In the genomic region with DNA sequence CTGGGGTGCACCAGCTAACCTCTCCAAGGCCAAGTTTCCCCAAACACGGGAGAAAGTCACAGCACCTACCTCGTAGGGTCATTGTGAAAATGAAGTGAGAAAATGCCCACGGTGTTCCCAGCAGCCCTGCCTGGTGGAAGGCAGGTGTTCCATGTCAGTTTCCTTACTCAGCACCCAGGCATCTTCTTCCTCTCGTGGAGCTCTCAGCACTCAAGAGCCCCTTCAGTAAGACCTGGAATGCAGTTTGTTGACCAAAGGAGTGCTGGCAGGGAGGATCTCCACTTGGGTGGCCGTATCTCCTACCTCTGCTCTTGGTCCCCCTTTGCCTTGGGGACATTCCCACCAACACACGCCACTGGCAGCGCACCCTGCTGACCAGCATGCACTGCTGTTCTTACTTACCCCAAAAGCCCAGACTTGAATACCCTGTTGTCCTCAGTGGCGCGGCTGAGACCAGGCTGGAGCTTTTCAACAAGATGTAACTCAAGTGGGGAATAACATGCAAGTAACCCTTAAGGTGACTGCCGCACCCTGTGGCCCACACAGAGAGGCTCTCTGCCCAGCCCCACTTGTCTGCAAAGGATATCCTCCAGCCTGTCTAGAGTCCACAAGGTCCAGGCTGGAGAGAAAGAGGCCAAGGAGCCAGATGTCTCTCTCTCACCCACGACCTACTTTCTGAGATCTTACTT, we compare ENCODE assay signal across 32 cellular contexts.
"Had no signal": no experiment of that assay in that cellular context is flagged by ENCODE, and none has a peak within 500 bp of the region (broad histone marks: within the 10 kb centered on the region; RNA-seq: fewer than 3 reads in every experiment).

No MANE protein-coding gene starts in this region.

- H3K4me1 ChIP-seq: adrenal gland, colonic mucosa, gastrocnemius medialis, heart left ventricle had no signal

- H3K4me3 ChIP-seq: adrenal gland, body of pancreas, cardiac muscle cell, colonic mucosa, gastrocnemius medialis, heart left ventricle had no signal

- H3K27ac ChIP-seq: adrenal gland, body of pancreas, cardiac muscle cell, colonic mucosa, epithelial cell of prostate, foreskin keratinocyte, gastrocnemius medialis, heart left ventricle had no signal

- H3K36me3 ChIP-seq: adrenal gland, cardiac muscle cell, colonic mucosa, gastrocnemius medialis, heart left ventricle had no signal

- ATAC-seq: activated CD4-positive, alpha-beta T cell treated with anti-CD3 and anti-CD28 coated beads for 36 hours; activated CD8-positive, alpha-beta memory T cell treated with anti-CD3 and anti-CD28 coated beads, Interleukin-2, amount 10 ng/mL, durations not matched to agents 7 days and 5 days; activated CD8-positive, alpha-beta T cell treated with anti-CD3 and anti-CD28 coated beads, Interleukin-2, amount 10 ng/mL, durations not matched to agents 7 days and 5 days; activated naive CD8-positive, alpha-beta T cell treated with anti-CD3 and anti-CD28 coated beads, Interleukin-2, amount 50 U/mL, for 24 hours; body of pancreas; esophagus mucosa; foreskin keratinocyte; gastrocnemius medialis; heart left ventricle; T-helper 17 cell had no signal

- H3K9me3 ChIP-seq: adrenal gland, body of pancreas, colonic mucosa, gastrocnemius medialis, heart left ventricle had no signal

- DNase-seq: activated CD4-positive, alpha-beta memory T cell treated with anti-CD3 and anti-CD28 coated beads for 36 hours; activated CD4-positive, alpha-beta T cell treated with anti-CD3 and anti-CD28 coated beads for 36 hours; activated CD4-positive, alpha-beta T cell treated with anti-CD3 and anti-CD28 coated beads, Interleukin-2, amount 10 ng/mL, durations not matched to agents 24 days and 14 days; activated CD4-positive, CD25-positive, alpha-beta regulatory T cell; activated CD4-positive, CD25-positive, alpha-beta regulatory T cell treated with anti-CD3 and anti-CD28 coated beads, Interleukin-2, amount 50 U/mL, for 72 hours; activated CD8-positive, alpha-beta memory T cell treated with anti-CD3 and anti-CD28 coated beads, Interleukin-2, amount 10 ng/mL, durations not matched to agents 7 days and 5 days; activated CD8-positive, alpha-beta memory T cell treated with anti-CD3 and anti-CD28 coated beads, Interleukin-2, amount 50 U/mL, for 4 hours; activated CD8-positive, alpha-beta T cell treated with anti-CD3 and anti-CD28 coated beads, Interleukin-2, amount 10 ng/mL, durations not matched to agents 7 days and 5 days; activated effector memory CD4-positive, alpha-beta T cell treated with anti-CD3 and anti-CD28 coated beads, Interleukin-2, amount 50 U/mL, for 16 hours; activated naive CD4-positive, alpha-beta T cell treated with anti-CD3 and anti-CD28 coated beads for 36 hours; activated naive CD8-positive, alpha-beta T cell treated with anti-CD3 and anti-CD28 coated beads for 36 hours; activated naive CD8-positive, alpha-beta T cell treated with anti-CD3 and anti-CD28 coated beads, Interleukin-2, amount 50 U/mL, for 24 hours; activated T-cell treated with anti-CD3 and anti-CD28 coated beads, Interleukin-2, amount 50 U/mL, for 1 hour; activated T-cell treated with anti-CD3 and anti-CD28 coated beads, Interleukin-2, amount 50 U/mL, for 48 hours; adrenal gland; amygdala; aorta; body of pancreas; central memory CD4-positive, alpha-beta T cell; cerebellar nuclear complex; colonic mucosa; effector CD8-positive, alpha-beta T cell; foreskin keratinocyte; gastrocnemius medialis; glutamatergic neuron; heart left ventricle; T-helper 1 cell; T-helper 17 cell; T1000 had no signal

- H3K27me3 ChIP-seq: adrenal gland, body of pancreas, cardiac muscle cell, colonic mucosa, foreskin keratinocyte, gastrocnemius medialis had no signal
